ENCODE assay signal across 23 cellular contexts in the genomic region with DNA sequence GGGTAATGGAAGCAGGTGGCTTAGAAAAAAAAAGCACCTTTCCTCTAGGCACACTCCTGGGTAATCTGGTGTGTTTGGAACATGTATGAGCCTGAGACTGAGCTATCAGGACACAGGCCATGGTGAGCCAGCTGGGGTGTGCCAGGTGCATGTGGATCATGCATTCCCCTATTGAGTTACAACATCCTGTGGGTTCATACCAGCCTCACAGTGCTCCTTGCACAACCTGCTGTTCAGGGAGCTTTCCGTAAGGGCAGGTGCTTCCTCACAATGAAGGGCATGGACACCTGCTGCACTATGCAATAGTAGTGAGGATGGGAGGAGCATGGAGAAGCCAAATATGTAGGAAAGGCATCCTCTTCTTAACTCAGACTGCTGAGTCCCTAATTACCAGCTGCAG.
A peak's percentile ranks its signal among the peaks of the same experiment; 100 is the strongest.
DNase-seq lines count a peak whose midpoint lies in the region; ATAC-seq and TF ChIP-seq lines count a peak whose summit lies in the region.
"Had no signal": no experiment of that assay in that cellular context is flagged by ENCODE, and none has a peak within 500 bp of the region (broad histone marks: within the 10 kb centered on the region; RNA-seq: fewer than 3 reads in every experiment).

No MANE protein-coding gene starts in this region.

- H3K27me3 ChIP-seq in GM23338 (ENCODE audit: insufficient read depth), result no peaks in the 10 kb centered on the region
- H3K27me3 ChIP-seq: brain microvascular endothelial cell, heart right ventricle had no signal

- no peaks in the 10 kb centered on the region for H3F3A ChIP-seq in GM23338 (replicated peaks; ENCODE audit: low read depth)

- no peak overlapping the region for H3K4me3 Mint-ChIP-seq in GM23338
- H3K4me3 Mint-ChIP-seq: activated naive CD4-positive, alpha-beta T cell treated with anti-CD3 and anti-CD28 coated beads for 36 hours; nephron had no signal

- H3K27ac Mint-ChIP-seq in GM23338, result no peak overlapping the region
- H3K27ac Mint-ChIP-seq: activated naive CD4-positive, alpha-beta T cell treated with anti-CD3 and anti-CD28 coated beads for 36 hours; nephron had no signal

- no peaks in the 10 kb centered on the region for H3K36me3 ChIP-seq in GM23338 (ENCODE audit: insufficient read depth)
- H3K36me3 ChIP-seq: brain microvascular endothelial cell, heart right ventricle had no signal

- no peaks in the 10 kb centered on the region for H3K4me1 ChIP-seq in GM23338 (ENCODE audit: insufficient read depth)
- H3K4me1 ChIP-seq: Caco-2 had no signal

- H3K36me3 Mint-ChIP-seq in GM23338 (ENCODE audit: low read depth), result no peaks in the 10 kb centered on the region

- TF ChIP-seq CTCF in GM23338 (conservative IDR thresholded peaks at IDR 0.05; ENCODE audit: low read depth in 2 of 2), result no peak

- peaks cover 3% of the 10 kb centered on the region; the same call in 1 of the 2 replicates for H3K9me2 ChIP-seq in GM23338 (ENCODE audit: insufficient read depth)

- H3K27ac ChIP-seq in epithelial cell of prostate (peak overlapping the region; percentile 46), GM23338 (ENCODE audit: low read depth) (no peak overlapping the region)
- H3K27ac ChIP-seq: brain microvascular endothelial cell, heart right ventricle had no signal

- no peaks in the 10 kb centered on the region for H3K27me3 Mint-ChIP-seq in GM23338 (ENCODE audit: insufficient read depth, low read depth, poor library complexity)

- H3K4me2 ChIP-seq in GM23338, result no peak overlapping the region
- H3K4me2 ChIP-seq: smooth muscle cell had no signal

- H4K20me1 ChIP-seq in GM23338 (replicated peaks; ENCODE audit: insufficient read depth), result no peaks in the 10 kb centered on the region

- no peak overlapping the region for H3K4me3 ChIP-seq in GM23338
- H3K4me3 ChIP-seq: heart right ventricle, lung, mucosa of descending colon, smooth muscle cell had no signal

- no peak overlapping the region for H2AFZ ChIP-seq in GM23338

- DNase-seq in AML-193 (lab: John Stamatoyannopoulos, UW) (peak; percentile 9 to 10), DMS53 (lab: John Stamatoyannopoulos, UW) (peak; percentile 80), NCI-H226 (peak; percentile 26), epithelial cell of prostate (ENCODE audit: low read depth, low spot score) (peak; percentile 88), SW 1271 (lab: John Stamatoyannopoulos, UW) (no peak), KG1 (lab: John Stamatoyannopoulos, UW) (no peak), GM23338 (ENCODE audit: low spot score) (no peak)
- DNase-seq in stimulated activated CD4-positive, alpha-beta T cell treated with anti-CD3 and anti-CD28 coated beads, Interleukin-1b, Interleukin-23, amount 100 ng/mL, for 48 hours, result no peak
- DNase-seq: activated CD4-positive, alpha-beta T cell treated with anti-CD3 and anti-CD28 coated beads, Interleukin-2, amount 50 U/mL, for 48 hours; activated naive CD4-positive, alpha-beta T cell treated with anti-CD3 and anti-CD28 coated beads for 36 hours; amniotic stem cell; brain microvascular endothelial cell; C1 segment of cervical spinal cord; Caco-2; heart right ventricle; mucosa of descending colon; NCI-H1105 treated with DMSO at 0.1 percent for 48 hours; NCI-H1930; retina; stimulated activated CD4-positive, alpha-beta T cell treated with anti-CD3 and anti-CD28 coated beads, Interleukin-2, amount 100 ng/mL, for 48 hours had no signal

- ATAC-seq in GM23338, result no peak
- ATAC-seq: heart right ventricle, mucosa of descending colon had no signal

- H3K4me1 Mint-ChIP-seq in GM23338, result 0 out of 3 replicates have a peak, but pooled peaks cover 3% of the 10 kb centered on the region

- no peaks in the 10 kb centered on the region for H3K9me3 Mint-ChIP-seq in GM23338
- H3K9me3 Mint-ChIP-seq: activated naive CD4-positive, alpha-beta T cell treated with anti-CD3 and anti-CD28 coated beads for 36 hours; nephron had no signal

- no peaks in the 10 kb centered on the region for H3K79me2 ChIP-seq in GM23338 (replicated peaks; ENCODE audit: insufficient read depth)

TF ChIP-seq in GM23338, 12 proteins besides CTCF, POLR2A, EP300 and RAD21:
- TF ChIP-seq ZNF331 (CRISPR knock-in tag; IDR thresholded peaks at IDR 0.05; ENCODE audit: low read depth) (no peak), NANOG (IDR thresholded peaks at IDR 0.05; ENCODE audit: borderline replicate concordance) (no peak), CREB1 (CRISPR knock-in tag; IDR thresholded peaks at IDR 0.05; ENCODE audit: low read depth) (no peak), POLR2AphosphoS5 (IDR thresholded peaks at IDR 0.05; ENCODE audit: low read depth) (no peak), ZNF114 (CRISPR knock-in tag; IDR thresholded peaks at IDR 0.05) (no peak)
- TF ChIP-seq, protein P1, sequence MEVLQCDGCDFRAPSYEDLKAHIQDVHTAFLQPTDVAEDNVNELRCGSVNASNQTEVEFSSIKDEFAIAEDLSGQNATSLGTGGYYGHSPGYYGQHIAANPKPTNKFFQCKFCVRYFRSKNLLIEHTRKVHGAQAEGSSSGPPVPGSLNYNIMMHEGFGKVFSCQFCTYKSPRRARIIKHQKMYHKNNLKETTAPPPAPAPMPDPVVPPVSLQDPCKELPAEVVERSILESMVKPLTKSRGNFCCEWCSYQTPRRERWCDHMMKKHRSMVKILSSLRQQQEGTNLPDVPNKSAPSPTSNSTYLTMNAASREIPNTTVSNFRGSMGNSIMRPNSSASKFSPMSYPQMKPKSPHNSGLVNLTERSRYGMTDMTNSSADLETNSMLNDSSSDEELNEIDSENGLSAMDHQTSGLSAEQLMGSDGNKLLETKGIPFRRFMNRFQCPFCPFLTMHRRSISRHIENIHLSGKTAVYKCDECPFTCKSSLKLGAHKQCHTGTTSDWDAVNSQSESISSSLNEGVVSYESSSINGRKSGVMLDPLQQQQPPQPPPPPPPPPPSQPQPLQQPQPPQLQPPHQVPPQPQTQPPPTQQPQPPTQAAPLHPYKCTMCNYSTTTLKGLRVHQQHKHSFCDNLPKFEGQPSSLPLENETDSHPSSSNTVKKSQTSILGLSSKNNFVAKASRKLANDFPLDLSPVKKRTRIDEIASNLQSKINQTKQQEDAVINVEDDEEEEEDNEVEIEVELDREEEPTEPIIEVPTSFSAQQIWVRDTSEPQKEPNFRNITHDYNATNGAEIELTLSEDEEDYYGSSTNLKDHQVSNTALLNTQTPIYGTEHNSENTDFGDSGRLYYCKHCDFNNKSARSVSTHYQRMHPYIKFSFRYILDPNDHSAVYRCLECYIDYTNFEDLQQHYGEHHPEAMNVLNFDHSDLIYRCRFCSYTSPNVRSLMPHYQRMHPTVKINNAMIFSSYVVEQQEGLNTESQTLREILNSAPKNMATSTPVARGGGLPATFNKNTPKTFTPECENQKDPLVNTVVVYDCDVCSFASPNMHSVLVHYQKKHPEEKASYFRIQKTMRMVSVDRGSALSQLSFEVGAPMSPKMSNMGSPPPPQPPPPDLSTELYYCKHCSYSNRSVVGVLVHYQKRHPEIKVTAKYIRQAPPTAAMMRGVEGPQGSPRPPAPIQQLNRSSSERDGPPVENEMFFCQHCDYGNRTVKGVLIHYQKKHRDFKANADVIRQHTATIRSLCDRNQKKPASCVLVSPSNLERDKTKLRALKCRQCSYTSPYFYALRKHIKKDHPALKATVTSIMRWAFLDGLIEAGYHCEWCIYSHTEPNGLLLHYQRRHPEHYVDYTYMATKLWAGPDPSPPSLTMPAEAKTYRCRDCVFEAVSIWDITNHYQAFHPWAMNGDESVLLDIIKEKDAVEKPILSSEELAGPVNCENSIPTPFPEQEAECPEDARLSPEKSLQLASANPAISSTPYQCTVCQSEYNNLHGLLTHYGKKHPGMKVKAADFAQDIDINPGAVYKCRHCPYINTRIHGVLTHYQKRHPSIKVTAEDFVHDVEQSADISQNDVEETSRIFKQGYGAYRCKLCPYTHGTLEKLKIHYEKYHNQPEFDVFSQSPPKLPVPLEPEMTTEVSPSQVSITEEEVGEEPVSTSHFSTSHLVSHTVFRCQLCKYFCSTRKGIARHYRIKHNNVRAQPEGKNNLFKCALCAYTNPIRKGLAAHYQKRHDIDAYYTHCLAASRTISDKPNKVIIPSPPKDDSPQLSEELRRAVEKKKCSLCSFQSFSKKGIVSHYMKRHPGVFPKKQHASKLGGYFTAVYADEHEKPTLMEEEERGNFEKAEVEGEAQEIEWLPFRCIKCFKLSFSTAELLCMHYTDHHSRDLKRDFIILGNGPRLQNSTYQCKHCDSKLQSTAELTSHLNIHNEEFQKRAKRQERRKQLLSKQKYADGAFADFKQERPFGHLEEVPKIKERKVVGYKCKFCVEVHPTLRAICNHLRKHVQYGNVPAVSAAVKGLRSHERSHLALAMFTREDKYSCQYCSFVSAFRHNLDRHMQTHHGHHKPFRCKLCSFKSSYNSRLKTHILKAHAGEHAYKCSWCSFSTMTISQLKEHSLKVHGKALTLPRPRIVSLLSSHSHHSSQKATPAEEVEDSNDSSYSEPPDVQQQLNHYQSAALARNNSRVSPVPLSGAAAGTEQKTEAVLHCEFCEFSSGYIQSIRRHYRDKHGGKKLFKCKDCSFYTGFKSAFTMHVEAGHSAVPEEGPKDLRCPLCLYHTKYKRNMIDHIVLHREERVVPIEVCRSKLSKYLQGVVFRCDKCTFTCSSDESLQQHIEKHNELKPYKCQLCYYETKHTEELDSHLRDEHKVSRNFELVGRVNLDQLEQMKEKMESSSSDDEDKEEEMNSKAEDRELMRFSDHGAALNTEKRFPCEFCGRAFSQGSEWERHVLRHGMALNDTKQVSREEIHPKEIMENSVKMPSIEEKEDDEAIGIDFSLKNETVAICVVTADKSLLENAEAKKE (CRISPR knock-in tag; IDR thresholded peaks at IDR 0.05), result no peak
- TF ChIP-seq, protein P2, sequence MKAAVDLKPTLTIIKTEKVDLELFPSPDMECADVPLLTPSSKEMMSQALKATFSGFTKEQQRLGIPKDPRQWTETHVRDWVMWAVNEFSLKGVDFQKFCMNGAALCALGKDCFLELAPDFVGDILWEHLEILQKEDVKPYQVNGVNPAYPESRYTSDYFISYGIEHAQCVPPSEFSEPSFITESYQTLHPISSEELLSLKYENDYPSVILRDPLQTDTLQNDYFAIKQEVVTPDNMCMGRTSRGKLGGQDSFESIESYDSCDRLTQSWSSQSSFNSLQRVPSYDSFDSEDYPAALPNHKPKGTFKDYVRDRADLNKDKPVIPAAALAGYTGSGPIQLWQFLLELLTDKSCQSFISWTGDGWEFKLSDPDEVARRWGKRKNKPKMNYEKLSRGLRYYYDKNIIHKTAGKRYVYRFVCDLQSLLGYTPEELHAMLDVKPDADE (IDR thresholded peaks at IDR 0.05), result no peak

Comparison
In these comparisons a context has a peak if more than half of its experiments do, and no peak if none do; other contexts are left out.
1. DNase-seq: peak in AML-193 (2 of 2), DMS53 (single experiment), NCI-H226 (single experiment) and epithelial cell of prostate (single experiment); none in SW 1271 (0 of 2), KG1 (single experiment), GM23338 (single experiment) and stimulated activated CD4-positive, alpha-beta T cell treated with anti-CD3 and anti-CD28 coated beads, Interleukin-1b, Interleukin-23, amount 100 ng/mL, for 48 hours (single experiment).